In genomic region chr5:157290981-157291711, GRCh38 we compare ENCODE assay signal across 1 cellular context.
TF ChIP-seq lines count a peak whose summit lies in the region.

No MANE protein-coding gene starts in this region.

TF ChIP-seq in HepG2, 621 proteins besides CTCF, POLR2A, EP300 and RAD21 (continued from another document and continues in another):
- no peak for TF ChIP-seq SYNCRIP (IDR thresholded peaks at IDR 0.05; ENCODE audit: insufficient read depth, low read depth, low read length)
- peak; percentile 44; the same call in 1 of the 2 replicates for TF ChIP-seq ZNF362 (CRISPR knock-in tag; IDR thresholded peaks at IDR 0.05; ENCODE audit: borderline replicate concordance)
- TF ChIP-seq ZNF143 (CRISPR knock-in tag; IDR thresholded peaks at IDR 0.05) = no peak
- peak; percentile 80; the same call in 1 of the 2 replicates for TF ChIP-seq ZNF616 (CRISPR knock-in tag; IDR thresholded peaks at IDR 0.05; ENCODE audit: low read depth)
- peak; percentile 84; the same call in 1 of the 2 replicates for TF ChIP-seq SP140L (CRISPR knock-in tag; IDR thresholded peaks at IDR 0.05; ENCODE audit: borderline replicate concordance)
- no peak for TF ChIP-seq ZBTB42 (CRISPR knock-in tag; IDR thresholded peaks at IDR 0.05)
- TF ChIP-seq ZBTB46 (CRISPR knock-in tag; IDR thresholded peaks at IDR 0.05; ENCODE audit: borderline replicate concordance) = no peak
- TF ChIP-seq HDAC2 (CRISPR knock-in tag; IDR thresholded peaks at IDR 0.05) = peak; percentile 99
- peak; percentile 88 for TF ChIP-seq TFDP2 (CRISPR knock-in tag; IDR thresholded peaks at IDR 0.05)
- no peak for TF ChIP-seq TCF12 (IDR thresholded peaks at IDR 0.05)
- TF ChIP-seq TCF12 (CRISPR knock-in tag; IDR thresholded peaks at IDR 0.05) = no peak
- TF ChIP-seq CREBL2 (CRISPR knock-in tag; IDR thresholded peaks at IDR 0.05; ENCODE audit: borderline replicate concordance) = no peak
- TF ChIP-seq RBM39 (IDR thresholded peaks at IDR 0.05; ENCODE audit: low read depth, low read length, poor library complexity, severe bottlenecking) = no peak
- TF ChIP-seq ZBTB7A (CRISPR knock-in tag; IDR thresholded peaks at IDR 0.05) = no peak
- no peak for TF ChIP-seq SAFB2 (CRISPR knock-in tag; IDR thresholded peaks at IDR 0.05; ENCODE audit: borderline replicate concordance, low read depth)
- TF ChIP-seq ZNF256 (CRISPR knock-in tag; conservative IDR thresholded peaks at IDR 0.05) = no peak
- no peak for TF ChIP-seq RFXANK (CRISPR knock-in tag; IDR thresholded peaks at IDR 0.05)
- TF ChIP-seq PRDM4 (CRISPR knock-in tag; IDR thresholded peaks at IDR 0.05; ENCODE audit: borderline replicate concordance) = no peak
- TF ChIP-seq ARID2 (CRISPR knock-in tag; IDR thresholded peaks at IDR 0.05; ENCODE audit: borderline replicate concordance) = peak; percentile 60; the same call in 1 of the 2 replicates
- no peak for TF ChIP-seq ONECUT2 (CRISPR knock-in tag; IDR thresholded peaks at IDR 0.05)
- TF ChIP-seq NONO (IDR thresholded peaks at IDR 0.05) = no peak
- TF ChIP-seq NONO (CRISPR knock-in tag; conservative IDR thresholded peaks at IDR 0.05) = peak; percentile 90
- TF ChIP-seq GATAD2A (CRISPR knock-in tag; IDR thresholded peaks at IDR 0.05) = peak; percentile 97
- TF ChIP-seq ISX (CRISPR knock-in tag; conservative IDR thresholded peaks at IDR 0.05) = no peak
- TF ChIP-seq MZF1 (CRISPR knock-in tag; IDR thresholded peaks at IDR 0.05; ENCODE audit: borderline replicate concordance) = no peak
- TF ChIP-seq ZNF672 (CRISPR knock-in tag; IDR thresholded peaks at IDR 0.05) = no peak
- TF ChIP-seq MEF2D (CRISPR knock-in tag; IDR thresholded peaks at IDR 0.05) = peak; percentile 93
- TF ChIP-seq FOXP4 (CRISPR knock-in tag; IDR thresholded peaks at IDR 0.05) = peak; percentile 85
- TF ChIP-seq FOXM1 (CRISPR knock-in tag; IDR thresholded peaks at IDR 0.05) = no peak
- TF ChIP-seq BCL6 (CRISPR knock-in tag; IDR thresholded peaks at IDR 0.05) = peak; percentile 82
- peak; percentile 87 for TF ChIP-seq ZNF644 (CRISPR knock-in tag; IDR thresholded peaks at IDR 0.05; ENCODE audit: low read depth)
- no peak for TF ChIP-seq SMARCE1 (IDR thresholded peaks at IDR 0.05; ENCODE audit: borderline replicate concordance)
- TF ChIP-seq BRF2 (CRISPR knock-in tag; IDR thresholded peaks at IDR 0.05) = peak; percentile 91
- TF ChIP-seq PBX3 (CRISPR knock-in tag; IDR thresholded peaks at IDR 0.05; ENCODE audit: borderline replicate concordance) = no peak
- peak; percentile 92 for TF ChIP-seq ZBTB26 (CRISPR knock-in tag; IDR thresholded peaks at IDR 0.05; ENCODE audit: borderline replicate concordance)
- TF ChIP-seq CREB3 (CRISPR knock-in tag; IDR thresholded peaks at IDR 0.05) = 0 out of 2 replicates have a peak, but pooled peaks have one; percentile 9
- TF ChIP-seq MTF1 (CRISPR knock-in tag; IDR thresholded peaks at IDR 0.05) = no peak
- TF ChIP-seq TP53 (CRISPR knock-in tag; conservative IDR thresholded peaks at IDR 0.05) = no peak
- TF ChIP-seq SPEN (CRISPR knock-in tag; IDR thresholded peaks at IDR 0.05; ENCODE audit: low read depth) = peak; percentile 82; the same call in 1 of the 2 replicates
- 0 out of 2 replicates have a peak, but pooled peaks have one; percentile 51 for TF ChIP-seq REL (CRISPR knock-in tag; conservative IDR thresholded peaks at IDR 0.05)
- TF ChIP-seq KDM6A (CRISPR knock-in tag; IDR thresholded peaks at IDR 0.05; ENCODE audit: low read depth) = peak; percentile 83
- no peak for TF ChIP-seq U2AF1 (optimal IDR thresholded peaks at IDR 0.05; ENCODE audit: low read depth, low read length)
- peak; percentile 66; the same call in 1 of the 2 replicates for TF ChIP-seq SP5 (CRISPR knock-in tag; IDR thresholded peaks at IDR 0.05; ENCODE audit: borderline replicate concordance, low read depth)
- no peak for TF ChIP-seq ZXDC (CRISPR knock-in tag; IDR thresholded peaks at IDR 0.05)
- TF ChIP-seq ZNF709 (CRISPR knock-in tag; IDR thresholded peaks at IDR 0.05) = peak; percentile 85
- TF ChIP-seq MXD3 (CRISPR knock-in tag; IDR thresholded peaks at IDR 0.05) = peak; percentile 85; the same call in 1 of the 2 replicates
- no peak for TF ChIP-seq ZNF660 (CRISPR knock-in tag; IDR thresholded peaks at IDR 0.05; ENCODE audit: borderline replicate concordance, low read depth)
- TF ChIP-seq MXD1 (CRISPR knock-in tag; IDR thresholded peaks at IDR 0.05) = peak; percentile 83
